In genomic region chr7:50379082-50379481, GRCh38 we compare ENCODE assay signal across 12 cellular contexts.
DNase-seq lines count a peak whose midpoint lies in the region; ATAC-seq and TF ChIP-seq lines count a peak whose summit lies in the region.
"Had no signal": no experiment of that assay in that cellular context is flagged by ENCODE, and none has a peak within 500 bp of the region (broad histone marks: within the 10 kb centered on the region; RNA-seq: fewer than 3 reads in every experiment).

No MANE protein-coding gene starts in this region.

- POLR2A ChIA-PET in CD4-positive, alpha-beta memory T cell (lab: Charles Lee; ENCODE audit: partially characterized antibody): interaction anchor here (0.7 to 4.2 kb wide), 4 partner anchors 14 to 74 kb away, joined by 3 to 22 read pairs (median 4); partner anchors contain the start of gene IKZF1
- POLR2A ChIA-PET in WTC11 (lab: Charles Lee): interaction anchor here (0.7 kb wide), 1 partner anchor 32 kb away, joined by 3 read pairs; no protein-coding TSS in a partner anchor

- no peak for TF ChIP-seq CTCF in WTC11 (IDR thresholded peaks at IDR 0.05)

- H3K4me3 ChIP-seq in CD4-positive, alpha-beta memory T cell (ENCODE audit: low read length in 2 of 2): no peak overlapping the region
- H3K4me3 ChIP-seq: right lobe of liver had no signal

- H3K27ac ChIP-seq in CD4-positive, alpha-beta memory T cell (ENCODE audit: low read depth, low read length): peak overlapping the region; percentile 18
- H3K27ac ChIP-seq: right lobe of liver had no signal

- intact Hi-C loops in CD4-positive, alpha-beta memory T cell (cut with micrococcal nuclease): loop anchor here (2.0 kb wide), 1 partner anchor 14 kb away; no protein-coding TSS in a partner anchor

- peaks cover 66 to 99% (median 86%) of the 10 kb centered on the region in 4 donors for H3K4me1 Mint-ChIP-seq in CD4-positive, alpha-beta memory T cell
- H3K4me1 Mint-ChIP-seq in WTC11: peaks cover 71% of the 10 kb centered on the region

- no peaks in the 10 kb centered on the region for H3K9me3 ChIP-seq in CD4-positive, alpha-beta memory T cell (ENCODE audit: control insufficient read depth in 1 of 2, low read length in 2 of 2)
- H3K9me3 ChIP-seq: right lobe of liver had no signal

- no peak for DNase-seq in CD4-positive, alpha-beta memory T cell
- DNase-seq in HT1080 (ENCODE audit: low read depth): peak; percentile 55
- DNase-seq in WTC11 (ENCODE audit: low spot score): peak; percentile 69
- peak; percentile 69 for DNase-seq in iPS-NIHi11 (ENCODE audit: low spot score)
- DNase-seq in amniotic stem cell (lab: John Stamatoyannopoulos, UW): no peak
- DNase-seq in AG20443 (ENCODE audit: low spot score): no peak
- no peak for DNase-seq in activated CD8-positive, alpha-beta memory T cell treated with anti-CD3 and anti-CD28 coated beads, Interleukin-2, amount 50 U/mL, for 48 hours
- DNase-seq: hypothalamus; NCI-H2029 treated with DMSO at 0.1 percent for 48 hours; right lobe of liver; stimulated activated naive CD4-positive, alpha-beta T cell had no signal

- CTCF ChIA-PET in CD4-positive, alpha-beta memory T cell (lab: Charles Lee; ENCODE audit: partially characterized antibody): interaction anchor here (1.0 to 2.6 kb wide), 5 partner anchors 10 to 286 kb away, joined by 3 to 14 read pairs (median 5); partner anchors contain the start of gene ZPBP
- CTCF ChIA-PET in WTC11 (lab: Charles Lee): interaction anchor here (0.8 to 2.3 kb wide), 7 partner anchors 12 to 286 kb away, joined by 3 to 10 read pairs (median 3); partner anchors contain the start of gene ZPBP

- ATAC-seq in WTC11: peak; percentile 93
- ATAC-seq in HG03469 (IDR thresholded peaks at IDR 0.05; ENCODE audit: unreplicated experiment): no peak

- H3K27me3 ChIP-seq in CD4-positive, alpha-beta memory T cell (ENCODE audit: insufficient read depth, low read length): no peaks in the 10 kb centered on the region
- H3K27me3 ChIP-seq: right lobe of liver had no signal

- H3K4me1 ChIP-seq in CD4-positive, alpha-beta memory T cell (ENCODE audit: insufficient read depth, low read length): peaks cover 94% of the 10 kb centered on the region
- H3K4me1 ChIP-seq: right lobe of liver had no signal

- peaks cover 76% of the 10 kb centered on the region for H3K36me3 ChIP-seq in CD4-positive, alpha-beta memory T cell (ENCODE audit: insufficient read depth, low read length)
- H3K36me3 ChIP-seq: right lobe of liver had no signal

- peak overlapping the region in 4 of 8 donors; percentile 17 to 46 (median 24) for H3K4me3 Mint-ChIP-seq in CD4-positive, alpha-beta memory T cell
- peak overlapping the region; percentile 54 for H3K4me3 Mint-ChIP-seq in WTC11

- peak overlapping the region in 6 of 7 donors; percentile 77 to 89 (median 87) for H3K27ac Mint-ChIP-seq in CD4-positive, alpha-beta memory T cell
- H3K27ac Mint-ChIP-seq in WTC11: peak overlapping the region; percentile 96

- peaks cover 83 to 98% of the 10 kb centered on the region in 2 donors for H3K36me3 Mint-ChIP-seq in CD4-positive, alpha-beta memory T cell
- 0 out of 2 replicates have a peak, but pooled peaks cover 2% of the 10 kb centered on the region for H3K36me3 Mint-ChIP-seq in WTC11

- H3K9me3 Mint-ChIP-seq in CD4-positive, alpha-beta memory T cell: peaks cover 0 to 1% (median 0%) of the 10 kb centered on the region in 8 donors
- no peaks in the 10 kb centered on the region for H3K9me3 Mint-ChIP-seq in WTC11

- no peaks in the 10 kb centered on the region for H3K27me3 Mint-ChIP-seq in CD4-positive, alpha-beta memory T cell
- no peaks in the 10 kb centered on the region for H3K27me3 Mint-ChIP-seq in WTC11 (ENCODE audit: low read depth)

TF ChIP-seq in WTC11, 78 proteins besides CTCF, POLR2A, EP300 and RAD21:
- TF ChIP-seq ZNF138 (CRISPR knock-in tag; conservative IDR thresholded peaks at IDR 0.05) (no peak), TEAD1 (CRISPR knock-in tag; IDR thresholded peaks at IDR 0.05) (peak; percentile 39; the same call in 1 of the 2 replicates), ETV6 (CRISPR knock-in tag; IDR thresholded peaks at IDR 0.05) (no peak), NR2C2 (CRISPR knock-in tag; IDR thresholded peaks at IDR 0.05) (no peak), RORB (CRISPR knock-in tag; IDR thresholded peaks at IDR 0.05) (no peak), IRF2 (CRISPR knock-in tag; IDR thresholded peaks at IDR 0.05; ENCODE audit: borderline replicate concordance, low read depth) (no peak), USF2 (CRISPR knock-in tag; IDR thresholded peaks at IDR 0.05) (no peak)
- TF ChIP-seq, protein P1, sequence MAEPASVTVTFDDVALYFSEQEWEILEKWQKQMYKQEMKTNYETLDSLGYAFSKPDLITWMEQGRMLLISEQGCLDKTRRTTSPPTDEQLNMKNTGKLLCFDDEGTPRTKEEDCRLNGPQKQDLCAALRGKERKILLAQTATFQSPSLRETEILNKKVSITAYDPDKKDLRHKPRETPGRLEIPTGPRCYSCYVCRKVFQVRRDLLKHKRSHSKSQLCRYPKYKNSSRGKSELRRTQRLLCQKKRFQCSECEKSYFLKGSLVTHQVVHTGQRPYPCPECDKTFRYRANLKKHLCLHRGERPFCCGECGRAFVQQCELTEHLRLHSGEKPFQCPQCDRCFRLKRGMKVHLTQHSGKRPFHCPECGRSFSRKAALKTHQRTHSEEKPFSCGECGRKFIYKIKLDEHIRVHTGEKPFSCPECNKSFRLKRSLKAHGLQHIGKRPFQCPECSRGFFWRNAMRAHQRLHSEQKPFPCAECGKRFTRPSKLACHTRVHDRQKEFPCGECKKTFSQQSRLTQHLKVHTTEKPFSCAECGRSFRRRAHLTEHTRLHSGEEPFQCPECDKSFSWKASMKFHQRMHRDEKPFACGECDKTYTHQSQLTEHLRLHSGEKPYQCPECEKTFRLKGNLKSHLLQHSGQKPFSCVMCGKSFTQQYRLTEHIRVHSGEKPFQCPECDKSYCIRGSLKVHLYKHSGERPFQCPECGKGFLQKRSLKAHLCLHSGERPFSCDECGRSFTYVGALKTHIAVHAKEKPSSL (CRISPR knock-in tag; conservative IDR thresholded peaks at IDR 0.05): no peak
- TF ChIP-seq, protein P2, sequence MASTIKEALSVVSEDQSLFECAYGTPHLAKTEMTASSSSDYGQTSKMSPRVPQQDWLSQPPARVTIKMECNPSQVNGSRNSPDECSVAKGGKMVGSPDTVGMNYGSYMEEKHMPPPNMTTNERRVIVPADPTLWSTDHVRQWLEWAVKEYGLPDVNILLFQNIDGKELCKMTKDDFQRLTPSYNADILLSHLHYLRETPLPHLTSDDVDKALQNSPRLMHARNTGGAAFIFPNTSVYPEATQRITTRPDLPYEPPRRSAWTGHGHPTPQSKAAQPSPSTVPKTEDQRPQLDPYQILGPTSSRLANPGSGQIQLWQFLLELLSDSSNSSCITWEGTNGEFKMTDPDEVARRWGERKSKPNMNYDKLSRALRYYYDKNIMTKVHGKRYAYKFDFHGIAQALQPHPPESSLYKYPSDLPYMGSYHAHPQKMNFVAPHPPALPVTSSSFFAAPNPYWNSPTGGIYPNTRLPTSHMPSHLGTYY (CRISPR knock-in tag; IDR thresholded peaks at IDR 0.05): no peak
- TF ChIP-seq, protein P3, sequence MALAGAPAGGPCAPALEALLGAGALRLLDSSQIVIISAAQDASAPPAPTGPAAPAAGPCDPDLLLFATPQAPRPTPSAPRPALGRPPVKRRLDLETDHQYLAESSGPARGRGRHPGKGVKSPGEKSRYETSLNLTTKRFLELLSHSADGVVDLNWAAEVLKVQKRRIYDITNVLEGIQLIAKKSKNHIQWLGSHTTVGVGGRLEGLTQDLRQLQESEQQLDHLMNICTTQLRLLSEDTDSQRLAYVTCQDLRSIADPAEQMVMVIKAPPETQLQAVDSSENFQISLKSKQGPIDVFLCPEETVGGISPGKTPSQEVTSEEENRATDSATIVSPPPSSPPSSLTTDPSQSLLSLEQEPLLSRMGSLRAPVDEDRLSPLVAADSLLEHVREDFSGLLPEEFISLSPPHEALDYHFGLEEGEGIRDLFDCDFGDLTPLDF (CRISPR knock-in tag; IDR thresholded peaks at IDR 0.05): 0 out of 2 replicates have a peak, but pooled peaks have one; percentile 41
TF ChIP-seq in WTC11: peak in this region for 2.

Comparison
In these comparisons a context has a peak if more than half of its experiments do, and no peak if none do; other contexts are left out.
1. DNase-seq: peak in HT1080 (single experiment), WTC11 (single experiment) and iPS-NIHi11 (single experiment); none in CD4-positive, alpha-beta memory T cell (0 of 5), amniotic stem cell (single experiment), AG20443 (single experiment) and activated CD8-positive, alpha-beta memory T cell treated with anti-CD3 and anti-CD28 coated beads, Interleukin-2, amount 50 U/mL, for 48 hours (single experiment).